Comparison of ENCODE assay signal across 12 cellular contexts in genomic region chr1:192707978-192708547, GRCh38.
"Had no signal": no experiment of that assay in that cellular context is flagged by ENCODE, and none has a peak within 500 bp of the region (broad histone marks: within the 10 kb centered on the region; RNA-seq: fewer than 3 reads in every experiment).

No MANE protein-coding gene starts in this region.

- H3K9me3 Mint-ChIP-seq: activated naive CD4-positive, alpha-beta T cell treated with anti-CD3 and anti-CD28 coated beads, Interleukin-2, amount 50 U/mL, for 72 hours; brain; dendritic cell treated with granulocyte-macrophage colony-stimulating factor and Interleukin-4, amounts not matched to agents 40 ng/mL and 50 ng/mL, for 4 days; naive B cell had no signal

- ATAC-seq: activated naive CD4-positive, alpha-beta T cell treated with anti-CD3 and anti-CD28 coated beads, Interleukin-2, amount 50 U/mL, for 72 hours; lower lobe of right lung had no signal

- H3K36me3 ChIP-seq: lower lobe of right lung had no signal

- H3K27me3 Mint-ChIP-seq: brain; dendritic cell treated with granulocyte-macrophage colony-stimulating factor and Interleukin-4, amounts not matched to agents 40 ng/mL and 50 ng/mL, for 4 days had no signal

- DNase-seq: activated CD4-positive, alpha-beta T cell treated with anti-CD3 and anti-CD28 coated beads, Interleukin-2, amount 50 U/mL, for 1 hour; activated effector memory CD4-positive, alpha-beta T cell treated with Interleukin-2 at 50 U/mL for 16 hours; amygdala; erythroblast; hippocampal formation; lower lobe of right lung; midbrain; naive B cell; retina had no signal

- H3K4me1 Mint-ChIP-seq: naive B cell had no signal

- H3K9me3 ChIP-seq: lower lobe of right lung had no signal

- H3K4me3 Mint-ChIP-seq: brain; dendritic cell treated with granulocyte-macrophage colony-stimulating factor and Interleukin-4, amounts not matched to agents 40 ng/mL and 50 ng/mL, for 4 days; naive B cell had no signal

- H3K36me3 Mint-ChIP-seq: activated naive CD4-positive, alpha-beta T cell treated with anti-CD3 and anti-CD28 coated beads, Interleukin-2, amount 50 U/mL, for 72 hours; brain; naive B cell had no signal

- H3K4me3 ChIP-seq: lower lobe of right lung had no signal

- H3K4me1 ChIP-seq: lower lobe of right lung had no signal

- H3K27ac ChIP-seq: lower lobe of right lung had no signal

- H3K27ac Mint-ChIP-seq: activated naive CD4-positive, alpha-beta T cell treated with anti-CD3 and anti-CD28 coated beads, Interleukin-2, amount 50 U/mL, for 72 hours; brain; dendritic cell treated with granulocyte-macrophage colony-stimulating factor and Interleukin-4, amounts not matched to agents 40 ng/mL and 50 ng/mL, for 4 days; naive B cell had no signal
